In the genomic region with DNA sequence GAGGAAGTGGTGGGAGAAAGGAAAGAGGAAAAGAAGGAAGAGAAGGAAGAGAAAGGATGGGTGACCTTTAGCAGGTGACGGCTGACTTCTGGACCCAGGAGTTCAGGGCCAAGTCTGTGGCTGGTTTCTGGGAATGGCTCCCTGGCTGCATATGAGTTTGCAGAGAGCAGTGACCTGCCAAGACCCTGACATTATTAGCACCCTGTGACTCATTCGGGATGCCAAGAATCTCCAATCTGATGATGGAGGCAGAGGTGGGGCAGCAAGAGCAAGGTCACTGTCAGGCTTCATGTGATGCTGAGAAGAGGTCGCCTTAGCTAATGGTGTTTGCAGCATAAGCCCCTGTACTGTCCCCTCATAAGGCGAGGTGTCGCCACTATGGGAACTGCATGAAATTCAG, we compare ENCODE assay signal across 17 cellular contexts. TPM values are rescaled to one million over a fixed set of nuclear protein-coding genes. Genes with fewer than 3 reads are reported as not detected.
DNase-seq lines count a peak whose midpoint lies in the region; ATAC-seq and TF ChIP-seq lines count a peak whose summit lies in the region.
"Had no signal": no experiment of that assay in that cellular context is flagged by ENCODE, and none has a peak within 500 bp of the region (broad histone marks: within the 10 kb centered on the region; RNA-seq: fewer than 3 reads in every experiment).

No MANE protein-coding gene starts in this region.

- no peak overlapping the region for H3K27ac Mint-ChIP-seq in CD8-positive, alpha-beta T cell

- H3K36me3 Mint-ChIP-seq in CD8-positive, alpha-beta T cell, result no peaks in the 10 kb centered on the region

- H3K27me3 Mint-ChIP-seq in CD8-positive, alpha-beta T cell (ENCODE audit: low read depth), result no peaks in the 10 kb centered on the region

- H3K27me3 ChIP-seq in esophagus muscularis mucosa (no peaks in the 10 kb centered on the region), right atrium auricular region (no peaks in the 10 kb centered on the region), skeletal muscle tissue (ENCODE audit: control insufficient read depth in 3 of 3, insufficient read depth in 3 of 3, low read length in 3 of 3) (no peaks in the 10 kb centered on the region)
- no peaks in the 10 kb centered on the region for H3K27me3 ChIP-seq in CD8-positive, alpha-beta T cell (ENCODE audit: insufficient read depth, low read length)
- H3K27me3 ChIP-seq: BLaER1 treated with 17β-estradiol and CSF1 and Interleukin-3, amounts not matched to agents 10 nM and 100 nM; SJCRH30 had no signal

- H3K36me3 ChIP-seq in esophagus muscularis mucosa, result peaks cover 21 to 84% (median 60%) of the 10 kb centered on the region in 4 donors
- peaks cover 79% of the 10 kb centered on the region for H3K36me3 ChIP-seq in right atrium auricular region
- peaks cover 0 to 2% (median 0%) of the 10 kb centered on the region in 3 donors for H3K36me3 ChIP-seq in skeletal muscle tissue (ENCODE audit: control insufficient read depth in 3 of 3, insufficient read depth in 3 of 3, low read length in 3 of 3)
- H3K36me3 ChIP-seq in CD8-positive, alpha-beta T cell (ENCODE audit: insufficient read depth, low read length), result no peaks in the 10 kb centered on the region
- H3K36me3 ChIP-seq: BLaER1 treated with 17β-estradiol and CSF1 and Interleukin-3, amounts not matched to agents 10 nM and 100 nM had no signal

- CTCF ChIA-PET in CD8-positive, alpha-beta T cell (lab: Charles Lee), result no interaction called here

- TF ChIP-seq POLR2A in esophagus muscularis mucosa (IDR thresholded peaks at IDR 0.05; ENCODE audit: low read depth), result no peak

- H3K4me3 Mint-ChIP-seq in CD8-positive, alpha-beta T cell, result no peak overlapping the region

- DNase-seq in ELR (ENCODE audit: low read depth), result peak; percentile 15
- no peak for DNase-seq in esophagus muscularis mucosa (ENCODE audit: extremely low spot score)
- DNase-seq in right atrium auricular region (ENCODE audit: low spot score), result no peak
- no peak for DNase-seq in GM10266 (ENCODE audit: extremely low spot score)
- DNase-seq in CD8-positive, alpha-beta T cell, result no peak
- DNase-seq: DND-41; GOT3; KG1; NCI-H1092 treated with DMSO at 0.1 percent for 48 hours; NCI-H1694 treated with DMSO at 0.1 percent for 48 hours; NK-92 treated with Interleukin-12 subunit alpha and Interleukin-12 subunit beta, amount 100 ng/mL, for 24 hours; SJCRH30 had no signal

- H3K9me3 ChIP-seq in esophagus muscularis mucosa (no peaks in the 10 kb centered on the region), right atrium auricular region (no peaks in the 10 kb centered on the region), skeletal muscle tissue (ENCODE audit: control insufficient read depth in 3 of 3, low read length in 3 of 3) (no peaks in the 10 kb centered on the region)
- no peaks in the 10 kb centered on the region for H3K9me3 ChIP-seq in CD8-positive, alpha-beta T cell (ENCODE audit: low read length)
- H3K9me3 ChIP-seq: BLaER1 treated with 17β-estradiol and CSF1 and Interleukin-3, amounts not matched to agents 10 nM and 100 nM; SJCRH30 had no signal

- no peak overlapping the region for H3K9ac ChIP-seq in skeletal muscle tissue (ENCODE audit: low read depth in 1 of 3, low read length in 3 of 3)
- H3K9ac ChIP-seq: BLaER1 treated with 17β-estradiol and CSF1 and Interleukin-3, amounts not matched to agents 10 nM and 100 nM had no signal

- intact Hi-C loops in esophagus muscularis mucosa (cut with DNase I), result no loop called here
- intact Hi-C loops in CD8-positive, alpha-beta T cell (cut with DNase I, micrococcal nuclease), result no loop called here

- no peaks in the 10 kb centered on the region for H3K4me1 Mint-ChIP-seq in CD8-positive, alpha-beta T cell (ENCODE audit: low read depth)

- peak overlapping the region; percentile 83 to 89 (median 86) for H3K27ac ChIP-seq in esophagus muscularis mucosa (replicated peaks in 1 of 4)
- peak overlapping the region; percentile 80 to 83 for H3K27ac ChIP-seq in right atrium auricular region
- peak overlapping the region; percentile 72 for H3K27ac ChIP-seq in skeletal muscle tissue (ENCODE audit: low read depth, low read length)
- no peak overlapping the region for H3K27ac ChIP-seq in CD8-positive, alpha-beta T cell (ENCODE audit: low read depth, low read length)
- H3K27ac ChIP-seq: BLaER1 treated with 17β-estradiol and CSF1 and Interleukin-3, amounts not matched to agents 10 nM and 100 nM; SJCRH30 had no signal

- H3K4me3 ChIP-seq in esophagus muscularis mucosa, result no peak overlapping the region
- no peak overlapping the region for H3K4me3 ChIP-seq in right atrium auricular region
- H3K4me3 ChIP-seq in skeletal muscle tissue (ENCODE audit: low read length in 3 of 3), result peak overlapping the region in 1 of 3 donors; percentile 4
- H3K4me3 ChIP-seq in CD8-positive, alpha-beta T cell (ENCODE audit: low read depth, low read length), result no peak overlapping the region
- H3K4me3 ChIP-seq: BLaER1 treated with 17β-estradiol and CSF1 and Interleukin-3, amounts not matched to agents 10 nM and 100 nM; SJCRH30 had no signal

- no peak for ATAC-seq in CD8-positive, alpha-beta T cell
- no peak for ATAC-seq in HG02840 (IDR thresholded peaks at IDR 0.05; ENCODE audit: low FRiP score, unreplicated experiment)
- ATAC-seq: HepG2 had no signal

- POLR2A ChIA-PET in CD8-positive, alpha-beta T cell (lab: Charles Lee), result no interaction called here

- H3K4me1 ChIP-seq in esophagus muscularis mucosa, result peaks cover 54 to 67% (median 58%) of the 10 kb centered on the region in 4 donors
- H3K4me1 ChIP-seq in right atrium auricular region, result peaks cover 0 to 68% of the 10 kb centered on the region in 2 donors
- peaks cover 20 to 28% (median 20%) of the 10 kb centered on the region in 3 donors for H3K4me1 ChIP-seq in skeletal muscle tissue (ENCODE audit: control insufficient read depth in 3 of 3, insufficient read depth in 3 of 3, low read length in 3 of 3)
- no peaks in the 10 kb centered on the region for H3K4me1 ChIP-seq in CD8-positive, alpha-beta T cell (ENCODE audit: insufficient read depth, low read length)
- H3K4me1 ChIP-seq: SJCRH30 had no signal

- no peak for TF ChIP-seq EP300 in esophagus muscularis mucosa (IDR thresholded peaks at IDR 0.05)

- TF ChIP-seq CTCF in esophagus muscularis mucosa (IDR thresholded peaks at IDR 0.05), result no peak
- TF ChIP-seq CTCF in right atrium auricular region (IDR thresholded peaks at IDR 0.05), result no peak
- no peak for TF ChIP-seq CTCF in GM10266 (IDR thresholded peaks at IDR 0.05; ENCODE audit: control insufficient read depth, insufficient read depth, low read depth, missing control alignments)
- TF ChIP-seq CTCF in CD8-positive, alpha-beta T cell (IDR thresholded peaks at IDR 0.05), result no peak

- WGBS in esophagus muscularis mucosa, result 79% methylated on average over 5 of the region's 5 CpGs

- no peaks in the 10 kb centered on the region for H3K9me3 Mint-ChIP-seq in CD8-positive, alpha-beta T cell

RNA-seq across cellular contexts. Expression of gene MYZAP, which starts 42.6 kb away (rescaled TPM):
- 100 to 1,000 TPM; 192 to 274 (median 234) TPM for total RNA-seq in esophagus muscularis mucosa
- 100 to 1,000 TPM; 305 to 491 TPM for total RNA-seq in right atrium auricular region
- total RNA-seq in skeletal muscle tissue, result 2.6 TPM
- under 1 TPM in 1 of 2 experiments, not detected in 1; 0.31 TPM for total RNA-seq in CD8-positive, alpha-beta T cell
- total RNA-seq: HepG2, OCI-LY7 had no signal

Comparison
In these comparisons a context has a peak if more than half of its experiments do, and no peak if none do; other contexts are left out.
1. RNA of gene MYZAP, which starts 42.6 kb away (total RNA-seq): 305 to 491 TPM in right atrium auricular region and 192 to 274 TPM in esophagus muscularis mucosa; 2.6 TPM in skeletal muscle tissue (single experiment) and 0.31 TPM in CD8-positive, alpha-beta T cell; every median in the first group is over 10 times any median in the second.